Comparison of ENCODE assay signal across 2 cellular contexts in the genomic region with DNA sequence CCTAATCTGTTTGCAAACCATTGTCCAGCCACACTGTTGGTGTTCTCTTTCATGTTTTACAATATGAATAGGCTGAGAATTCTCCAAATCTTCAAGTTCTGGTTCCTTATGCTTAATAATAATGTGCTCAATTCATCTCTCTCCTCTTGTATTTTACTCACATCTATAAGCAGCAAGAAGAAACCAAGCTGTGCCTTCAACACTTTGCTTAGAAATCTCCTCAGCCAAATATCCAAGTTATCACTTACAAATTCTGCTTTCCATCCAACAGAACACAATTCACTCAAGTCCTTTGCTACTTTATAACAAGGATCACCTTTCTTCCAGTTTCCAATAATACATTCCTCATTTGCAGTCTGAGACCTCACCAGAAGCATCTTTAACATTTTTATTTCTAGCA.
TF ChIP-seq lines count a peak whose summit lies in the region.

No MANE protein-coding gene starts in this region.

TF ChIP-seq in A549, 52 proteins besides CTCF, POLR2A, EP300 and RAD21 (continued from another document):
- TF ChIP-seq REST (IDR thresholded peaks at IDR 0.05) (no peak), HDAC2 (IDR thresholded peaks at IDR 0.05) (no peak), TP53 (CRISPR knock-in tag; IDR thresholded peaks at IDR 0.05) (no peak), EHMT2 (IDR thresholded peaks at IDR 0.05; ENCODE audit: low read depth) (no peak), MAX (IDR thresholded peaks at IDR 0.05) (no peak), CHD2 (IDR thresholded peaks at IDR 0.05; ENCODE audit: low read length, partially characterized antibody) (no peak), RFX5 (IDR thresholded peaks at IDR 0.05) (no peak)
- TF ChIP-seq, protein P1, sequence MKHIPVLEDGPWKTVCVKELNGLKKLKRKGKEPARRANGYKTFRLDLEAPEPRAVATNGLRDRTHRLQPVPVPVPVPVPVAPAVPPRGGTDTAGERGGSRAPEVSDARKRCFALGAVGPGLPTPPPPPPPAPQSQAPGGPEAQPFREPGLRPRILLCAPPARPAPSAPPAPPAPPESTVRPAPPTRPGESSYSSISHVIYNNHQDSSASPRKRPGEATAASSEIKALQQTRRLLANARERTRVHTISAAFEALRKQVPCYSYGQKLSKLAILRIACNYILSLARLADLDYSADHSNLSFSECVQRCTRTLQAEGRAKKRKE (CRISPR knock-in tag; IDR thresholded peaks at IDR 0.05; ENCODE audit: low read depth), result no peak
- TF ChIP-seq, protein P2, sequence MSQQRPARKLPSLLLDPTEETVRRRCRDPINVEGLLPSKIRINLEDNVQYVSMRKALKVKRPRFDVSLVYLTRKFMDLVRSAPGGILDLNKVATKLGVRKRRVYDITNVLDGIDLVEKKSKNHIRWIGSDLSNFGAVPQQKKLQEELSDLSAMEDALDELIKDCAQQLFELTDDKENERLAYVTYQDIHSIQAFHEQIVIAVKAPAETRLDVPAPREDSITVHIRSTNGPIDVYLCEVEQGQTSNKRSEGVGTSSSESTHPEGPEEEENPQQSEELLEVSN (IDR thresholded peaks at IDR 0.05; ENCODE audit: borderline replicate concordance, low read depth), result no peak
TF ChIP-seq in A549: peak in this region for 0.

TF ChIP-seq in HEK293, 187 proteins besides CTCF, POLR2A, EP300 and RAD21 (continued from another document):
- TF ChIP-seq, protein P3, sequence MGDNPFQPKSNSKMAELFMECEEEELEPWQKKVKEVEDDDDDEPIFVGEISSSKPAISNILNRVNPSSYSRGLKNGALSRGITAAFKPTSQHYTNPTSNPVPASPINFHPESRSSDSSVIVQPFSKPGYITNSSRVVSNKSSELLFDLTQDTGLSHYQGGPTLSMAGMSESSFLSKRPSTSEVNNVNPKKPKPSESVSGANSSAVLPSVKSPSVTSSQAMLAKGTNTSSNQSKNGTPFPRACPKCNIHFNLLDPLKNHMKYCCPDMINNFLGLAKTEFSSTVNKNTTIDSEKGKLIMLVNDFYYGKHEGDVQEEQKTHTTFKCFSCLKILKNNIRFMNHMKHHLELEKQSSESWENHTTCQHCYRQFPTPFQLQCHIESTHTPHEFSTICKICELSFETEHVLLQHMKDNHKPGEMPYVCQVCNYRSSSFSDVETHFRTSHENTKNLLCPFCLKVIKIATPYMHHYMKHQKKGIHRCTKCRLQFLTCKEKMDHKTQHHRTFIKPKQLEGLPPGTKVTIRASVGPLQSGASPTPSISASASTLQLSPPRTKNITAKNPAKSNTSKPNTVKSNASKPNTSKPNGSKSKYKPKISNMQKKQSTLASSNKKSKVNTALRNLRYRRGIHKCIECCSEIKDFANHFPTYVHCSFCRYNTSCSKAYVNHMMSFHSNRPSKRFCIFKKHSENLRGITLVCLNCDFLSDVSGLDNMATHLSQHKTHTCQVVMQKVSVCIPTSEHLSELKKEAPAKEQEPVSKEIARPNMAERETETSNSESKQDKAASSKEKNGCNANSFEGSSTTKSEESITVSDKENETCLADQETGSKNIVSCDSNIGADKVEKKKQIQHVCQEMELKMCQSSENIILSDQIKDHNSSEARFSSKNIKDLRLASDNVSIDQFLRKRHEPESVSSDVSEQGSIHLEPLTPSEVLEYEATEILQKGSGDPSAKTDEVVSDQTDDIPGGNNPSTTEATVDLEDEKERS (tag by site-specific recombination; IDR thresholded peaks at IDR 0.05), result peak; percentile 44; the same call in 1 of the 2 replicates
- TF ChIP-seq SETDB1 (IDR thresholded peaks at IDR 0.05; ENCODE audit: insufficient read length, low read length) (peak; percentile 20), PRDM6 (tag by site-specific recombination; IDR thresholded peaks at IDR 0.05) (no peak)
